35 cellular contexts compared by ENCODE assay signal in genomic region chr10:73190188-73190587, GRCh38.
"Had no signal": no experiment of that assay in that cellular context is flagged by ENCODE, and none has a peak within 500 bp of the region (broad histone marks: within the 10 kb centered on the region; RNA-seq: fewer than 3 reads in every experiment).

No MANE protein-coding gene starts in this region.

- H3K36me3 ChIP-seq: MG63 had no signal

- H3K4me3 ChIP-seq: MG63 had no signal

- DNase-seq: Karpas-422, Kasumi-1, MG63, MM.1S, MV-4-11, NCI-H1048, NCI-H1092, NCI-H1092 treated with DMSO at 0.1 percent for 48 hours, NCI-H1105, NCI-H1105 treated with DMSO at 0.1 percent for 48 hours, NCI-H1417, NCI-H1417 treated with DMSO at 0.1 percent for 48 hours, NCI-H1436, NCI-H1436 treated with DMSO at 0.1 percent for 48 hours, NCI-H146, NCI-H1694, NCI-H1694 treated with DMSO at 0.1 percent for 48 hours, NCI-H187, NCI-H187 treated with DMSO at 0.1 percent for 48 hours, NCI-H1930, NCI-H2029, NCI-H2029 treated with DMSO at 0.1 percent for 48 hours, NCI-H2081, NCI-H2081 treated with DMSO at 0.1 percent for 48 hours, NCI-H2107, NCI-H2171, NCI-H2171 treated with DMSO at 0.1 percent for 48 hours, NCI-H2227 treated with DMSO at 0.1 percent for 48 hours, NCI-H226, NCI-H345, NCI-H446, NCI-H446 treated with DMSO at 0.1 percent for 48 hours, NCI-H510A, NCI-H510A treated with DMSO at 0.1 percent for 48 hours, NCI-H524 had no signal

- H3K27me3 ChIP-seq: MG63 had no signal
